26 cellular contexts compared by ENCODE assay signal in the genomic region with DNA sequence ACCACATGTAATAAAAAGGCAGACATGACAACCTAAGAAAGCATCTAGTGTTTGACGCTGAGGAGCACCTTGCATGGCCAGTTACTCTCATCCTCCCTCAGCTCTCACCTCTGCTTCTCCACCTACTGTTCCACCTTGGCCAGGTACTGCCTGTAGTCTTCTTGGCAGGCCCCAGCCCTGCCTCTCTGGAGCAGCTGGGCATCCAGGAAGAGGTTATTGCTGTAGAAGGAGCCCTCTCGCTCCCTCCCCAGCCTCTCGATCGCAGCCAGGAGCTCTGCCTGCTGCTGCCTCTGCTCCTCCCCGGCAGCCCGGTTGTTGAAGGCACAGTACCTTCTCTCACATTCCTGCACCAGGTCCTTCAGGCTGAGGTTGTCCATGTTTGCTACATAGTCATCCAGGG. TPM values are rescaled to one million over a fixed set of nuclear protein-coding genes. Genes with fewer than 3 reads are reported as not detected.
A peak's percentile ranks its signal among the peaks of the same experiment; 100 is the strongest.
DNase-seq lines count a peak whose midpoint lies in the region; ATAC-seq and TF ChIP-seq lines count a peak whose summit lies in the region.
"Had no signal": no experiment of that assay in that cellular context is flagged by ENCODE, and none has a peak within 500 bp of the region (broad histone marks: within the 10 kb centered on the region; RNA-seq: fewer than 3 reads in every experiment).

No MANE protein-coding gene starts in this region.

- intact Hi-C loops in activated naive CD4-positive, alpha-beta T cell treated with anti-CD3 and anti-CD28 coated beads for 36 hours (cut with micrococcal nuclease), result loop anchor here (10.0 kb wide), 1 partner anchor 872 kb away; the partner anchor contains the start of gene ATP6V0E2
- intact Hi-C loops in natural killer cell (cut with micrococcal nuclease), result no loop called here

- no peak for TF ChIP-seq CTCF in natural killer cell (IDR thresholded peaks at IDR 0.05)

- peaks cover 39% of the 10 kb centered on the region for H3K36me3 Mint-ChIP-seq in activated naive CD4-positive, alpha-beta T cell treated with anti-CD3 and anti-CD28 coated beads for 36 hours (ENCODE audit: low read depth)
- peaks cover 40% of the 10 kb centered on the region for H3K36me3 Mint-ChIP-seq in T-cell
- peaks cover 20% of the 10 kb centered on the region for H3K36me3 Mint-ChIP-seq in activated naive CD8-positive, alpha-beta T cell
- peaks cover 27% of the 10 kb centered on the region for H3K36me3 Mint-ChIP-seq in natural killer cell

- peaks cover 92% of the 10 kb centered on the region for H3K4me1 Mint-ChIP-seq in activated naive CD4-positive, alpha-beta T cell treated with anti-CD3 and anti-CD28 coated beads for 36 hours (ENCODE audit: low read depth)
- H3K4me1 Mint-ChIP-seq in T-cell, result peaks cover 87 to 95% (median 92%) of the 10 kb centered on the region in 3 donors
- peaks cover 96% of the 10 kb centered on the region for H3K4me1 Mint-ChIP-seq in activated naive CD8-positive, alpha-beta T cell (ENCODE audit: low read depth)
- H3K4me1 Mint-ChIP-seq in natural killer cell, result peaks cover 85 to 87% of the 10 kb centered on the region in 2 donors

- H3K9me3 Mint-ChIP-seq in activated naive CD4-positive, alpha-beta T cell treated with anti-CD3 and anti-CD28 coated beads for 36 hours, result no peaks in the 10 kb centered on the region
- H3K9me3 Mint-ChIP-seq in T-cell (no peaks in the 10 kb centered on the region), natural killer cell (no peaks in the 10 kb centered on the region)
- H3K9me3 Mint-ChIP-seq in activated naive CD8-positive, alpha-beta T cell (ENCODE audit: low read depth), result no peaks in the 10 kb centered on the region

- DNase-seq in activated naive CD4-positive, alpha-beta T cell treated with anti-CD3 and anti-CD28 coated beads for 36 hours, result no peak
- DNase-seq in activated naive CD4-positive, alpha-beta T cell (lab: John Stamatoyannopoulos, UW), result no peak
- DNase-seq in T-cell (no peak), natural killer cell (no peak), NCI-H146 treated with DMSO at 0.1 percent for 48 hours (lab: John Stamatoyannopoulos, UW; ENCODE audit: unreplicated experiment) (no peak), hippocampal formation (lab: John Stamatoyannopoulos, UW) (no peak)
- DNase-seq: activated CD4-positive, alpha-beta T cell treated with anti-CD3 and anti-CD28 coated beads, Interleukin-2, amount 50 U/mL, for 1 hour; adrenal gland; body of pancreas; cerebellar nuclear complex; left ventricle myocardium inferior; mesendoderm; NCI-H146; NCI-H446 treated with DMSO at 0.1 percent for 48 hours; right lobe of liver; stimulated activated CD4-positive, alpha-beta T cell treated with anti-CD3 and anti-CD28 coated beads, Interleukin-12 subunit alpha, Interleukin-12 subunit beta, amount 100 ng/mL, for 4 hours; stimulated activated CD4-positive, alpha-beta T cell treated with anti-CD3 and anti-CD28 coated beads, Interleukin-4, amount 100 ng/mL, for 24 hours; uterus had no signal

- peak overlapping the region; percentile 37 for H3K4me3 Mint-ChIP-seq in activated naive CD4-positive, alpha-beta T cell treated with anti-CD3 and anti-CD28 coated beads for 36 hours
- H3K4me3 Mint-ChIP-seq in T-cell (peak overlapping the region; percentile 66 to 93 (median 77)), natural killer cell (peak overlapping the region; percentile 6)
- peak overlapping the region; percentile 66 for H3K4me3 Mint-ChIP-seq in activated naive CD8-positive, alpha-beta T cell

- no peaks in the 10 kb centered on the region for H3K27me3 Mint-ChIP-seq in activated naive CD4-positive, alpha-beta T cell treated with anti-CD3 and anti-CD28 coated beads for 36 hours (ENCODE audit: low read depth)
- H3K27me3 Mint-ChIP-seq in T-cell, result no peaks in the 10 kb centered on the region
- H3K27me3 Mint-ChIP-seq in activated naive CD8-positive, alpha-beta T cell, result no peaks in the 10 kb centered on the region
- H3K27me3 Mint-ChIP-seq in natural killer cell (ENCODE audit: low read depth in 2 of 2), result no peaks in the 10 kb centered on the region

- CTCF ChIA-PET in activated naive CD4-positive, alpha-beta T cell treated with anti-CD3 and anti-CD28 coated beads for 36 hours (lab: Charles Lee), result interaction anchor here (1.0 to 2.5 kb wide), 3 partner anchors 9 to 298 kb away, joined by 3 to 9 read pairs (median 3); partner anchors contain the start of gene GIMAP5
- CTCF ChIA-PET in T-cell (lab: Charles Lee), result interaction anchor here in 1 of 2 donors (0.7 to 1.3 kb wide), 3 partner anchors 8 to 298 kb away, joined by 3 to 5 read pairs (median 3); no protein-coding TSS in a partner anchor

- ATAC-seq in T-cell (replicated peaks in 1 of 4) (peak in 3 of 4 experiments; percentile 7 to 47 (median 9)), natural killer cell (no peak), GM21367 (IDR thresholded peaks at IDR 0.05; ENCODE audit: unreplicated experiment) (no peak)
- ATAC-seq: body of pancreas, GM12878, right lobe of liver had no signal

- POLR2A ChIA-PET in T-cell (lab: Charles Lee), result no interaction called here

- peak overlapping the region; percentile 93 for H3K27ac Mint-ChIP-seq in activated naive CD4-positive, alpha-beta T cell treated with anti-CD3 and anti-CD28 coated beads for 36 hours
- H3K27ac Mint-ChIP-seq in T-cell (peak overlapping the region; percentile 94 to 99), natural killer cell (peak overlapping the region; percentile 83 to 86)
- peak overlapping the region; percentile 89 for H3K27ac Mint-ChIP-seq in activated naive CD8-positive, alpha-beta T cell
- H3K27ac Mint-ChIP-seq: progenitor cell of endocrine pancreas had no signal

RNA-seq across cellular contexts. Expression of gene GIMAP5, which starts 9.7 kb away (rescaled TPM):
- 10 to 100 TPM; 32.1 to 32.3 TPM for total RNA-seq in activated naive CD4-positive, alpha-beta T cell treated with anti-CD3 and anti-CD28 coated beads for 36 hours
- total RNA-seq in T-cell, result 100 to 1,000 TPM in 3 of 5 donors, 10 to 100 TPM in 2; 82.8 to 271 (median 248) TPM
- 10 to 100 TPM; 29.2 to 64.1 (median 35.3) TPM for total RNA-seq in natural killer cell
- total RNA-seq: progenitor cell of endocrine pancreas had no signal

RNA-seq across cellular contexts. Expression of gene GIMAP1, which starts 30.5 kb away (rescaled TPM):
- total RNA-seq in activated naive CD4-positive, alpha-beta T cell treated with anti-CD3 and anti-CD28 coated beads for 36 hours, result 1 to 10 TPM; 5.1 to 5.3 TPM
- total RNA-seq in T-cell, result 10 to 100 TPM; 23.5 to 99.9 (median 76.8) TPM
- total RNA-seq in natural killer cell, result 10 to 100 TPM; 11.1 to 23.9 (median 13.3) TPM
- total RNA-seq: H4, progenitor cell of endocrine pancreas had no signal

RNA-seq across cellular contexts. Expression of gene TMEM176B, which starts 53.2 kb away (rescaled TPM):
- not detected for total RNA-seq in activated naive CD4-positive, alpha-beta T cell treated with anti-CD3 and anti-CD28 coated beads for 36 hours
- total RNA-seq in T-cell (under 1 TPM in 4 of 5 donors, not detected in 1; 0.30 to 0.92 (median 0.63) TPM), natural killer cell (1 to 10 TPM in 1 of 3 donors, not detected in 2; 4.0 TPM)
- total RNA-seq: dermis microvascular lymphatic vessel endothelial cell; glomerular endothelial cell; T-helper 1 cell treated with Interleukin-12 subunit alpha and Interleukin-12 subunit beta and Interleukin-4 antibody, amounts not matched to agents 30 ng/mL and 1 ng/mL, for 36 hours had no signal

RNA-seq across cellular contexts. Expression of gene TMEM176A, which starts 53.6 kb away (rescaled TPM):
- total RNA-seq in activated naive CD4-positive, alpha-beta T cell treated with anti-CD3 and anti-CD28 coated beads for 36 hours, result not detected
- total RNA-seq in T-cell (under 1 TPM in 3 of 5 donors, not detected in 2; 0.43 to 0.79 (median 0.73) TPM), natural killer cell (1 to 10 TPM in 1 of 3 donors, not detected in 2; 2.0 TPM)
- total RNA-seq: dermis microvascular lymphatic vessel endothelial cell; glomerular endothelial cell; GM12878; H4; T-helper 1 cell treated with Interleukin-12 subunit alpha and Interleukin-12 subunit beta and Interleukin-4 antibody, amounts not matched to agents 30 ng/mL and 1 ng/mL, for 36 hours had no signal

Comparison
In these comparisons a context has a peak if more than half of its experiments do, and no peak if none do; other contexts are left out.
1. H3K4me3 Mint-ChIP-seq: peak in every context shown above with its lines; median percentile 77 in T-cell; 66 in activated naive CD8-positive, alpha-beta T cell; 37 in activated naive CD4-positive, alpha-beta T cell treated with anti-CD3 and anti-CD28 coated beads for 36 hours; 6 in natural killer cell.
2. ATAC-seq: peak in T-cell (3 of 4); none in natural killer cell (0 of 3) and GM21367 (single experiment).
3. Peak in every context shown above with its lines, with median percentiles within 50 percentile points of each other: H3K27ac Mint-ChIP-seq.